8 cellular contexts compared by ENCODE assay signal in genomic region chr17:30476726-30477082, GRCh38. TPM values are rescaled to one million over a fixed set of nuclear protein-coding genes. Genes with fewer than 3 reads are reported as not detected.
DNase-seq lines count a peak whose midpoint lies in the region; ATAC-seq and TF ChIP-seq lines count a peak whose summit lies in the region.

No MANE protein-coding gene starts in this region.

- CTCF ChIA-PET in T-cell (lab: Charles Lee), result interaction anchor here in 1 of 2 donors (0.6 to 1.9 kb wide), 9 partner anchors 9 to 371 kb away, joined by 3 to 13 read pairs (median 4); partner anchors contain the start of gene CRLF3

- H3K27me3 Mint-ChIP-seq in T-cell, result peaks cover 0 to 3% of the 10 kb centered on the region in 2 donors
- no peaks in the 10 kb centered on the region for H3K27me3 Mint-ChIP-seq in endodermal cell (ENCODE audit: insufficient read depth)
- no peaks in the 10 kb centered on the region for H3K27me3 Mint-ChIP-seq in naive B cell

- no peak overlapping the region for H3K27ac ChIP-seq in endodermal cell (ENCODE audit: low read depth, low read length)

- whole genome bisulfite sequencing in endodermal cell (ENCODE audit: insufficient coverage in 1 of 2, insufficient read length in 1 of 2), 2 experiments, result 60 to 65% methylated on average over 6 to 7 of the region's 7 CpGs

- ATAC-seq in GM18907 (IDR thresholded peaks at IDR 0.05; ENCODE audit: unreplicated experiment), result peak; percentile 28
- peak; percentile 21 for ATAC-seq in HG03045 (IDR thresholded peaks at IDR 0.05; ENCODE audit: unreplicated experiment)
- peak; percentile 13 to 15 (median 14) for ATAC-seq in T-cell (replicated peaks in 1 of 4)
- ATAC-seq in naive B cell (ENCODE audit: low read depth in 2 of 2), result peak in 1 of 2 donors; percentile 2
- ATAC-seq in GM21619 (IDR thresholded peaks at IDR 0.05; ENCODE audit: unreplicated experiment), result no peak
- ATAC-seq in GM18868 (IDR thresholded peaks at IDR 0.05; ENCODE audit: unreplicated experiment), result no peak
- ATAC-seq in GM18505 (IDR thresholded peaks at IDR 0.05; ENCODE audit: unreplicated experiment), result no peak

- H3K9me3 Mint-ChIP-seq in T-cell, result no peaks in the 10 kb centered on the region
- no peaks in the 10 kb centered on the region for H3K9me3 Mint-ChIP-seq in endodermal cell
- no peaks in the 10 kb centered on the region for H3K9me3 Mint-ChIP-seq in naive B cell

- DNase-seq in T-cell (peak in 9 of 34 experiments; percentile 1 to 23 (median 5)), endodermal cell (no peak), naive B cell (no peak)

- no peak for TF ChIP-seq CTCF in endodermal cell (conservative IDR thresholded peaks at IDR 0.05)

- H3K4me1 ChIP-seq in endodermal cell (ENCODE audit: control insufficient read depth, insufficient read depth, low read length), result no peaks in the 10 kb centered on the region

- peaks cover 27% of the 10 kb centered on the region for H3K36me3 ChIP-seq in endodermal cell (ENCODE audit: control insufficient read depth, insufficient read depth, low read length)

- H3K9me3 ChIP-seq in endodermal cell (ENCODE audit: control insufficient read depth, low read length), result no peaks in the 10 kb centered on the region

- H3K4me1 Mint-ChIP-seq in T-cell (peaks cover 43 to 50% (median 45%) of the 10 kb centered on the region in 3 donors), endodermal cell (peaks cover 14% of the 10 kb centered on the region), naive B cell (peaks cover 21 to 36% (median 24%) of the 10 kb centered on the region in 3 donors)

- no peak overlapping the region for H3K9ac ChIP-seq in endodermal cell (ENCODE audit: extremely low read depth, low read length, poor library complexity, severe bottlenecking)

- H3K27me3 ChIP-seq in endodermal cell (ENCODE audit: control insufficient read depth, insufficient read depth, low read length, poor library complexity, severe bottlenecking), result no peaks in the 10 kb centered on the region

- H3K4me3 Mint-ChIP-seq in T-cell, result peak overlapping the region; percentile 94 to 99 (median 98)
- peak overlapping the region; percentile 99 for H3K4me3 Mint-ChIP-seq in endodermal cell
- H3K4me3 Mint-ChIP-seq in naive B cell, result peak overlapping the region; percentile 95 to 100 (median 98)

- peak overlapping the region; percentile 89 for H3K4me3 ChIP-seq in endodermal cell (ENCODE audit: low read length)

- no peak for TF ChIP-seq POLR2A in GM18505 (IDR thresholded peaks at IDR 0.05; ENCODE audit: borderline replicate concordance, extremely low read depth, insufficient read depth, insufficient read length)

- H3K27ac Mint-ChIP-seq in T-cell (peak overlapping the region; percentile 97 to 99), endodermal cell (peak overlapping the region; percentile 99), naive B cell (peak overlapping the region; percentile 98 to 100 (median 99))

- H3K36me3 Mint-ChIP-seq in T-cell (peaks cover 8% of the 10 kb centered on the region), endodermal cell (ENCODE audit: low read depth) (peaks cover 19% of the 10 kb centered on the region), naive B cell (peaks cover 0 to 5% of the 10 kb centered on the region in 2 donors)

- POLR2A ChIA-PET in T-cell (lab: Charles Lee), result interaction anchor here in 1 of 2 donors (0.5 to 1.0 kb wide), 4 partner anchors 11 to 258 kb away, joined by 3 to 4 read pairs (median 3); no protein-coding TSS in a partner anchor

RNA-seq across cellular contexts. Expression of gene GOSR1, which starts 0.5 kb away (rescaled TPM):
- total RNA-seq in T-cell (10 to 100 TPM; 47.7 to 56.3 (median 49.6) TPM), endodermal cell (10 to 100 TPM; 50.8 to 57.3 TPM)
- polyA plus RNA-seq in endodermal cell (2013, experiment 1 of 2), result 30.3 TPM
- 27.3 TPM for polyA plus RNA-seq in endodermal cell (2013, experiment 2 of 2)
- 10 to 100 TPM; 61.4 to 85.5 (median 70.3) TPM for polyA plus RNA-seq in naive B cell (ENCODE audit: low read depth in 6 of 6)

Comparison
In these comparisons a context has a peak if more than half of its experiments do, and no peak if none do; other contexts are left out.
1. ATAC-seq: peak in GM18907 (single experiment), HG03045 (single experiment) and T-cell (4 of 4); none in GM21619 (single experiment), GM18868 (single experiment) and GM18505 (single experiment).
2. Peak in every context shown above with its lines, with median percentiles within 50 percentile points of each other: H3K27ac Mint-ChIP-seq and H3K4me3 Mint-ChIP-seq.